8 cellular contexts compared by ENCODE assay signal in the genomic region with DNA sequence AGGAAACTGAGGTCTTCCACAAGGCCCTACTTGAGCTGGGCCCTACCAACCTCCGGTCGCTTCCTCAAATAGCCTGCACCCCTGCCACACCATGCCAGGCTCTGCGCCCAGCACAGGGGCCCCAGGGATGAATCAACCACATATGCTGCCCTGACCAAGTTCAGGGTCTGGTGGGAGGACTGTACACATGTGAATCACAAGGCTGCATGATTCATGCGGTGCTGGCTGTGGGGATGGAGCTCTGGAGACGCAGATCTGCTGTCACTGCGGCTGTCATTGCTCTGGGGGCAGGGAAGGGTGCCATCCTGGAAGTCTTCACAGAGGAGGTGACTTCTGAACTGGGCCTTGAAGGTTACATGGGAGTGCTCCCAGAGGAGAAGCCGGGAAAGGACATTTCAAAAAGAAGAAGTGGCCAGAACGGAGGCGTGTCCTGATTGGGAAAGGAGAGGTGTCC. TPM values are rescaled to one million over a fixed set of nuclear protein-coding genes. Genes with fewer than 3 reads are reported as not detected.
DNase-seq lines count a peak whose midpoint lies in the region; ATAC-seq, FAIRE-seq and TF ChIP-seq lines count a peak whose summit lies in the region.

No MANE protein-coding gene starts in this region.

- no peaks in the 10 kb centered on the region for H4K20me1 ChIP-seq in keratinocyte (ENCODE audit: control insufficient read depth, extremely low read depth, insufficient read depth, low read length)

- DNase-seq in 8988T: peak; percentile 61
- peak; percentile 84 to 91 for DNase-seq in activated T-cell treated with anti-CD3 and anti-CD28 coated beads, Interleukin-2, amount 50 U/mL, for 72 hours
- no peak for DNase-seq in keratinocyte (ENCODE audit: low read depth, low spot score)
- peak; percentile 57 to 80 for DNase-seq in stimulated activated effector memory CD8-positive, alpha-beta T cell treated with anti-CD3 and anti-CD28 coated beads, Interleukin-12 subunit alpha, Interleukin-12 subunit beta, amount 100 ng/mL, for 72 hours (ENCODE audit: low spot score in 2 of 2)
- no peak for DNase-seq in HuH-7.5 (ENCODE audit: low spot score)
- DNase-seq in NCI-H1417 (lab: John Stamatoyannopoulos, UW): no peak

- peaks cover 50% of the 10 kb centered on the region for H3K4me1 ChIP-seq in keratinocyte (ENCODE audit: control insufficient read depth, extremely low read depth, insufficient read depth, low read length)

- H3K27me3 ChIP-seq in keratinocyte (ENCODE audit: control insufficient read depth, extremely low read depth, insufficient read depth, low read length): no peaks in the 10 kb centered on the region

- no peaks in the 10 kb centered on the region for H3K9me3 Mint-ChIP-seq in activated T-cell treated with anti-CD3 and anti-CD28 coated beads, Interleukin-2, amount 50 U/mL, for 72 hours
- H3K9me3 Mint-ChIP-seq in stimulated activated effector memory CD8-positive, alpha-beta T cell treated with anti-CD3 and anti-CD28 coated beads, Interleukin-12 subunit alpha, Interleukin-12 subunit beta, amount 100 ng/mL, for 72 hours: no peaks in the 10 kb centered on the region

- peak overlapping the region; percentile 81 to 83 for H3K4me3 Mint-ChIP-seq in activated T-cell treated with anti-CD3 and anti-CD28 coated beads, Interleukin-2, amount 50 U/mL, for 72 hours
- H3K4me3 Mint-ChIP-seq in stimulated activated effector memory CD8-positive, alpha-beta T cell treated with anti-CD3 and anti-CD28 coated beads, Interleukin-12 subunit alpha, Interleukin-12 subunit beta, amount 100 ng/mL, for 72 hours: peak overlapping the region; percentile 69

- peak; percentile 94 for FAIRE-seq in keratinocyte (lab: Jason Lieb, UNC)

- no peaks in the 10 kb centered on the region for H3K79me2 ChIP-seq in keratinocyte (ENCODE audit: control insufficient read depth, insufficient read depth, low read length)

- H3K9ac ChIP-seq in keratinocyte (ENCODE audit: control insufficient read depth, extremely low read depth, insufficient read depth, low read length): no peak overlapping the region

- no peak overlapping the region for H3K4me3 ChIP-seq in keratinocyte (ENCODE audit: control insufficient read depth in 2 of 3, extremely low read depth in 1 of 3, insufficient read depth in 2 of 3, low read depth in 1 of 3, low read length in 3 of 3)

- peaks cover 94% of the 10 kb centered on the region for H3K4me1 Mint-ChIP-seq in activated T-cell treated with anti-CD3 and anti-CD28 coated beads, Interleukin-2, amount 50 U/mL, for 72 hours (ENCODE audit: low read depth)
- H3K4me1 Mint-ChIP-seq in stimulated activated effector memory CD8-positive, alpha-beta T cell treated with anti-CD3 and anti-CD28 coated beads, Interleukin-12 subunit alpha, Interleukin-12 subunit beta, amount 100 ng/mL, for 72 hours: peaks cover 98% of the 10 kb centered on the region

- H2AFZ ChIP-seq in keratinocyte (ENCODE audit: control insufficient read depth, low read length): no peak overlapping the region

- ATAC-seq in activated T-cell treated with anti-CD3 and anti-CD28 coated beads, Interleukin-2, amount 50 U/mL, for 72 hours (replicated peaks in 1 of 2): peak; percentile 78 to 79
- peak; percentile 82 for ATAC-seq in stimulated activated effector memory CD8-positive, alpha-beta T cell treated with anti-CD3 and anti-CD28 coated beads, Interleukin-12 subunit alpha, Interleukin-12 subunit beta, amount 100 ng/mL, for 72 hours
- no peak for ATAC-seq in GM18858 (IDR thresholded peaks at IDR 0.05; ENCODE audit: unreplicated experiment)

- no peaks in the 10 kb centered on the region for H3K27me3 Mint-ChIP-seq in activated T-cell treated with anti-CD3 and anti-CD28 coated beads, Interleukin-2, amount 50 U/mL, for 72 hours (ENCODE audit: low read depth)

- H3K27ac Mint-ChIP-seq in activated T-cell treated with anti-CD3 and anti-CD28 coated beads, Interleukin-2, amount 50 U/mL, for 72 hours: peak overlapping the region; percentile 94
- H3K27ac Mint-ChIP-seq in stimulated activated effector memory CD8-positive, alpha-beta T cell treated with anti-CD3 and anti-CD28 coated beads, Interleukin-12 subunit alpha, Interleukin-12 subunit beta, amount 100 ng/mL, for 72 hours: peak overlapping the region; percentile 92

- H3K36me3 ChIP-seq in KOPT-K1 (ENCODE audit: insufficient read depth, low read length) (no peaks in the 10 kb centered on the region), keratinocyte (ENCODE audit: control insufficient read depth in 2 of 2, extremely low read depth in 1 of 2, insufficient read depth in 2 of 2, low read length in 2 of 2) (no peaks in the 10 kb centered on the region)

- no peak for TF ChIP-seq CTCF in keratinocyte (optimal IDR thresholded peaks at IDR 0.05 in 1 of 3, IDR thresholded peaks at IDR 0.05 in 1 of 3, conservative IDR thresholded peaks at IDR 0.05 in 1 of 3; ENCODE audit: extremely low read depth in 1 of 3, insufficient read depth in 2 of 3, low read length in 3 of 3)

- H3K36me3 Mint-ChIP-seq in activated T-cell treated with anti-CD3 and anti-CD28 coated beads, Interleukin-2, amount 50 U/mL, for 72 hours (ENCODE audit: insufficient read depth in 2 of 2): peaks cover 20 to 23% of the 10 kb centered on the region in 2 donors
- peaks cover 100% of the 10 kb centered on the region for H3K36me3 Mint-ChIP-seq in stimulated activated effector memory CD8-positive, alpha-beta T cell treated with anti-CD3 and anti-CD28 coated beads, Interleukin-12 subunit alpha, Interleukin-12 subunit beta, amount 100 ng/mL, for 72 hours

- H3K9me3 ChIP-seq in KOPT-K1 (ENCODE audit: insufficient read depth, low read length, poor library complexity, severe bottlenecking): no peaks in the 10 kb centered on the region
- no peaks in the 10 kb centered on the region for H3K9me3 ChIP-seq in keratinocyte (ENCODE audit: control insufficient read depth, low read depth, low read length)

- H3K9me1 ChIP-seq in keratinocyte (ENCODE audit: control insufficient read depth, extremely low read depth, insufficient read depth, low read length): no peaks in the 10 kb centered on the region

- dilution Hi-C loops in keratinocyte (cut with MboI; ENCODE audit: extremely low pct_ligation_motif_present, low sequenced_read_pairs): no loop called here

- H3K27ac ChIP-seq in KOPT-K1 (ENCODE audit: low read depth, low read length, poor library complexity, severe bottlenecking): peak overlapping the region; percentile 12
- H3K27ac ChIP-seq in keratinocyte (ENCODE audit: control insufficient read depth, insufficient read depth, low read length): peak overlapping the region; percentile 22

- no peak overlapping the region for H3K4me2 ChIP-seq in keratinocyte (ENCODE audit: control insufficient read depth, extremely low read depth, insufficient read depth, low read depth, low read length)

RNA-seq across cellular contexts. Expression of a gene that starts 21.5 kb away (rescaled TPM):
- total RNA-seq in activated T-cell treated with anti-CD3 and anti-CD28 coated beads, Interleukin-2, amount 50 U/mL, for 72 hours: 10 to 100 TPM; 71.9 to 87.5 TPM
- polyA plus RNA-seq in keratinocyte: 0.05 to 0.12 TPM (median 0.06 TPM) in 3 replicates
- not detected for polyA plus RNA-seq in keratinocyte (2011; ENCODE audit: low read depth)
- 0.02 TPM in 1 of 2 replicates, not detected in the other for polyA plus RNA-seq in keratinocyte (2011; cell fraction: cytosol; rRNA removed)
- polyA plus RNA-seq in keratinocyte (2011; cell fraction: nucleus; rRNA removed): 0.09 TPM in 1 of 2 replicates, not detected in the other
- polyA plus RNA-seq in keratinocyte (2012; ENCODE audit: low replicate concordance): not detected in 2 replicates
- not detected in 3 replicates for polyA minus RNA-seq in keratinocyte
- polyA minus RNA-seq in keratinocyte (2011; cell fraction: cytosol; rRNA and poly(A)+ RNA removed): not detected
- not detected in 2 replicates for polyA minus RNA-seq in keratinocyte (2011; cell fraction: nucleus; rRNA and poly(A)+ RNA removed)

RNA-seq across cellular contexts. Expression of a gene that starts 59.8 kb away (rescaled TPM):
- 100 to 1,000 TPM; 620 to 681 TPM for total RNA-seq in activated T-cell treated with anti-CD3 and anti-CD28 coated beads, Interleukin-2, amount 50 U/mL, for 72 hours
- polyA plus RNA-seq in keratinocyte: 71.9 to 128 TPM (median 78.6 TPM) in 3 replicates
- 13.8 TPM for polyA plus RNA-seq in keratinocyte (2011; ENCODE audit: low read depth)
- polyA plus RNA-seq in keratinocyte (2011; cell fraction: cytosol; rRNA removed): 107 and 165 TPM in 2 replicates
- polyA plus RNA-seq in keratinocyte (2011; cell fraction: nucleus; rRNA removed): 80.3 and 118 TPM in 2 replicates
- polyA plus RNA-seq in keratinocyte (2012; ENCODE audit: low replicate concordance): 55.6 and 168 TPM in 2 replicates
- polyA minus RNA-seq in keratinocyte: 69.1 to 336 TPM (median 108 TPM) in 3 replicates
- 111 TPM for polyA minus RNA-seq in keratinocyte (2011; cell fraction: cytosol; rRNA and poly(A)+ RNA removed)
- 35.8 and 45.0 TPM in 2 replicates for polyA minus RNA-seq in keratinocyte (2011; cell fraction: nucleus; rRNA and poly(A)+ RNA removed)

Comparison
In these comparisons a context has a peak if more than half of its experiments do, and no peak if none do; other contexts are left out.
1. DNase-seq: peak in 8988T (single experiment), activated T-cell treated with anti-CD3 and anti-CD28 coated beads, Interleukin-2, amount 50 U/mL, for 72 hours (2 of 2) and stimulated activated effector memory CD8-positive, alpha-beta T cell treated with anti-CD3 and anti-CD28 coated beads, Interleukin-12 subunit alpha, Interleukin-12 subunit beta, amount 100 ng/mL, for 72 hours (2 of 2); none in keratinocyte (single experiment), HuH-7.5 (single experiment) and NCI-H1417 (0 of 3).